ENCODE assay signal across 15 cellular contexts in genomic region chrX:153549807-153550206, GRCh38. TPM values are rescaled to one million over a fixed set of nuclear protein-coding genes. Genes with fewer than 3 reads are reported as not detected.
"Had no signal": no experiment of that assay in that cellular context is flagged by ENCODE, and none has a peak within 500 bp of the region (broad histone marks: within the 10 kb centered on the region; RNA-seq: fewer than 3 reads in every experiment).

No MANE protein-coding gene starts in this region.

- H3K36me3 Mint-ChIP-seq: natural killer cell treated with Interleukin-12 subunit alpha and Interleukin-12 subunit beta and Interleukin-15 and Interleukin-18, amount 100 ng/mL, for 72 hours had no signal

- H3K27me3 ChIP-seq: foreskin keratinocyte, upper lobe of right lung had no signal

- ATAC-seq: foreskin keratinocyte; natural killer cell treated with Interleukin-12 subunit alpha and Interleukin-12 subunit beta and Interleukin-15 and Interleukin-18, amount 100 ng/mL, for 72 hours; upper lobe of right lung had no signal

- H3K4me3 ChIP-seq: breast epithelium, thoracic aorta, upper lobe of right lung had no signal

- H3K9me3 Mint-ChIP-seq: dendritic cell treated with granulocyte-macrophage colony-stimulating factor and Interleukin-4, amounts not matched to agents 40 ng/mL and 50 ng/mL, for 4 days; natural killer cell treated with Interleukin-12 subunit alpha and Interleukin-12 subunit beta and Interleukin-15 and Interleukin-18, amount 100 ng/mL, for 72 hours had no signal

- H3K4me3 Mint-ChIP-seq: dendritic cell treated with granulocyte-macrophage colony-stimulating factor and Interleukin-4, amounts not matched to agents 40 ng/mL and 50 ng/mL, for 4 days; natural killer cell treated with Interleukin-12 subunit alpha and Interleukin-12 subunit beta and Interleukin-15 and Interleukin-18, amount 100 ng/mL, for 72 hours had no signal

- H3K27ac Mint-ChIP-seq: dendritic cell treated with granulocyte-macrophage colony-stimulating factor and Interleukin-4, amounts not matched to agents 40 ng/mL and 50 ng/mL, for 4 days; natural killer cell treated with Interleukin-12 subunit alpha and Interleukin-12 subunit beta and Interleukin-15 and Interleukin-18, amount 100 ng/mL, for 72 hours had no signal

- H3K27ac ChIP-seq: breast epithelium, foreskin keratinocyte, thoracic aorta, upper lobe of right lung had no signal

- H3K9me3 ChIP-seq: thoracic aorta, upper lobe of right lung had no signal

- H3K36me3 ChIP-seq: breast epithelium, thoracic aorta, upper lobe of right lung had no signal

- DNase-seq: activated CD4-positive, alpha-beta T cell treated with anti-CD3 and anti-CD28 coated beads, Interleukin-2, amount 50 U/mL, for 1 hour; activated naive CD4-positive, alpha-beta T cell treated with Interleukin-2 at 50 U/mL for 16 hours; anterior cingulate cortex; effector memory CD4-positive, alpha-beta T cell; foreskin keratinocyte; glutamatergic neuron; mesendoderm; stimulated activated CD4-positive, alpha-beta T cell treated with anti-CD3 and anti-CD28 coated beads, Interleukin-12 subunit alpha, Interleukin-12 subunit beta, amount 100 ng/mL, for 4 hours; stimulated activated CD4-positive, alpha-beta T cell treated with anti-CD3 and anti-CD28 coated beads, Interleukin-2, amount 100 ng/mL, for 24 hours; upper lobe of right lung had no signal

- H3K4me1 ChIP-seq: breast epithelium, foreskin keratinocyte, upper lobe of right lung had no signal

RNA-seq across cellular contexts. Expression of gene ATP2B3, which starts 32.4 kb away (rescaled TPM):
- total RNA-seq: activated CD8-positive, alpha-beta memory T cell treated with anti-CD3 and anti-CD28 coated beads for 36 hours; breast epithelium; foreskin keratinocyte; natural killer cell treated with Interleukin-12 subunit alpha and Interleukin-12 subunit beta and Interleukin-15 and Interleukin-18, amount 100 ng/mL, for 72 hours; upper lobe of right lung had no signal
- polyA plus RNA-seq: foreskin keratinocyte had no signal

RNA-seq across cellular contexts. Expression of gene BGN, which starts 55.0 kb away (rescaled TPM):
- total RNA-seq: activated CD8-positive, alpha-beta memory T cell treated with anti-CD3 and anti-CD28 coated beads for 36 hours; natural killer cell treated with Interleukin-12 subunit alpha and Interleukin-12 subunit beta and Interleukin-15 and Interleukin-18, amount 100 ng/mL, for 72 hours had no signal
